ENCODE assay signal across 8 cellular contexts in the genomic region with DNA sequence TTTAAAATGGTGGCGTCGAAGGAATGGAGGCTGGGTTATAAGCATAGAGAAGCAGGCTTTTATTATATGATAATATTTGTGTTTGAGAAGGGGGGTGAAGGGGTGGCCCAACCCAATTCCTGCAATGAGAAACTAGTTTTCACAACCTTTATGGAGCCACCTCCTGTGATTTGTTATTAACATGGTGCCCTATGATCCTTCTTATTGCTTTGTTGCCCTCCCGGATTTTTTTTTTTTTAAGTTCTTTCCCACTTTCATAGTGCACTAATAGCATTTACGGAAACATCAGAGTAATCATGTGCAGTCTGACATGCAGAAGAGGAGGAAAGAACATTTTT. TPM values are rescaled to one million over a fixed set of nuclear protein-coding genes. Genes with fewer than 3 reads are reported as not detected.
DNase-seq lines count a peak whose midpoint lies in the region; ATAC-seq and TF ChIP-seq lines count a peak whose summit lies in the region.

No MANE protein-coding gene starts in this region.

- intact Hi-C loops in left ventricle myocardium superior (cut with micrococcal nuclease): loop anchor here (10.0 kb wide), 1 partner anchor 53 kb away; no protein-coding TSS in a partner anchor

- H3K27me3 ChIP-seq in HAP-1 (ENCODE audit: low read depth) (no peaks in the 10 kb centered on the region), skeletal muscle tissue (ENCODE audit: control insufficient read depth in 3 of 3, insufficient read depth in 3 of 3, low read length in 3 of 3) (peaks cover 0 to 2% (median 0%) of the 10 kb centered on the region in 3 donors)

- in situ Hi-C loops in HAP-1 (cut with MboI; ENCODE audit: low sequenced_read_pairs): no loop called here

- DNase-seq in HAP-1 (ENCODE audit: low spot score in 2 of 2) (no peak), left ventricle myocardium superior (no peak), SKM-1 (lab: John Stamatoyannopoulos, UW; ENCODE audit: unreplicated experiment) (no peak), germinal center (ENCODE audit: low spot score) (no peak)
- no peak for DNase-seq in activated naive CD4-positive, alpha-beta T cell treated with anti-CD3 and anti-CD28 coated beads, Interleukin-2, amount 50 U/mL, for 16 hours

- H3K4me3 ChIP-seq in HAP-1 (peak overlapping the region; percentile 66), WI38 (ENCODE audit: low read depth, low read length) (peak overlapping the region; percentile 77), skeletal muscle tissue (ENCODE audit: low read length in 3 of 3) (peak overlapping the region; percentile 74 to 83 (median 78))

- H3K36me3 ChIP-seq in HAP-1 (replicated peaks) (no peaks in the 10 kb centered on the region), skeletal muscle tissue (ENCODE audit: control insufficient read depth in 3 of 3, insufficient read depth in 3 of 3, low read length in 3 of 3) (no peaks in the 10 kb centered on the region)

- peak overlapping the region; percentile 52 to 75 (median 63) for H3K9ac ChIP-seq in skeletal muscle tissue (ENCODE audit: low read depth in 1 of 3, low read length in 3 of 3)

- peak overlapping the region; percentile 64 for H3K27ac ChIP-seq in skeletal muscle tissue (ENCODE audit: low read depth, low read length)

- peak; percentile 8 for ATAC-seq in left ventricle myocardium superior
- no peak for ATAC-seq in HG02678 (IDR thresholded peaks at IDR 0.05; ENCODE audit: unreplicated experiment)

- H3K4me1 ChIP-seq in HAP-1: peaks cover 7% of the 10 kb centered on the region
- peaks cover 7 to 8% (median 7%) of the 10 kb centered on the region in 3 donors for H3K4me1 ChIP-seq in skeletal muscle tissue (ENCODE audit: control insufficient read depth in 3 of 3, insufficient read depth in 3 of 3, low read length in 3 of 3)

- H3K9me3 ChIP-seq in HAP-1 (no peaks in the 10 kb centered on the region), skeletal muscle tissue (ENCODE audit: control insufficient read depth in 3 of 3, low read length in 3 of 3) (no peaks in the 10 kb centered on the region)

- no peak for TF ChIP-seq CTCF in WI38 (IDR thresholded peaks at IDR 0.05; ENCODE audit: low read depth, low read length)

RNA-seq across cellular contexts. Expression of a gene that starts 0.3 kb away (rescaled TPM):
- total RNA-seq in left ventricle myocardium superior: 69.0 TPM
- total RNA-seq in skeletal muscle tissue: 33.4 TPM
